Comparison of ENCODE assay signal across 9 cellular contexts in the genomic region with DNA sequence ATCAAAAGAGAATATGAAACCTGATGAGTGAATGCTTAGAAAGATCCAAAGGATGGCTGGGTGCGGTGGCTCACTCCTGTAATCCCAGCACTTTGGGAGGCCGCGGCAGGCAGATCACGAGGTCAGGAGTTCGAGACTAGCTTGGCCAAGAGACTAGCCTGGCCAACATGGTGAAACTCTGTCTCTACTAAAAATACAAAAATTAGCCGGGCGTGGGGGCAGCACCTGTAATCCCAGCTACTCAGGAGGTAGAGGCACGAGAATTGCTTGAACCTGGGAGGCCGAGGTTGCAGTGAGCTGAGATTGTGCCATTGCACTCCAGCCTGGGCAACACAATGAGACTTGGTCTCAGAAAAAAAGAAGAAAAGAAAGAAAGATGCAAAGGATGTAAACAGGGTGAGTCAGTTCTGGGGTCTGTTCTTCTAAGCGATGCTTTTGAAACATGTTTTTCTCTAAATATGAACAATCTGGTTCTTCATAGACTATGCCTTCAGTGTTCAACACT. TPM values are rescaled to one million over a fixed set of nuclear protein-coding genes. Genes with fewer than 3 reads are reported as not detected.
"Had no signal": no experiment of that assay in that cellular context is flagged by ENCODE, and none has a peak within 500 bp of the region (broad histone marks: within the 10 kb centered on the region; RNA-seq: fewer than 3 reads in every experiment).

No MANE protein-coding gene starts in this region.

RNA-seq across cellular contexts. Expression of a gene that starts 12.1 kb away (rescaled TPM):
- total RNA-seq: dermis blood vessel endothelial cell, esophagus mucosa, gastrocnemius medialis, glomerular endothelial cell, kidney epithelial cell, left ventricle myocardium superior, mucosa of gallbladder had no signal
- polyA plus RNA-seq: keratinocyte; naive thymus-derived CD4-positive, alpha-beta T cell had no signal
